Comparison of ENCODE assay signal across 2 cellular contexts in the genomic region with DNA sequence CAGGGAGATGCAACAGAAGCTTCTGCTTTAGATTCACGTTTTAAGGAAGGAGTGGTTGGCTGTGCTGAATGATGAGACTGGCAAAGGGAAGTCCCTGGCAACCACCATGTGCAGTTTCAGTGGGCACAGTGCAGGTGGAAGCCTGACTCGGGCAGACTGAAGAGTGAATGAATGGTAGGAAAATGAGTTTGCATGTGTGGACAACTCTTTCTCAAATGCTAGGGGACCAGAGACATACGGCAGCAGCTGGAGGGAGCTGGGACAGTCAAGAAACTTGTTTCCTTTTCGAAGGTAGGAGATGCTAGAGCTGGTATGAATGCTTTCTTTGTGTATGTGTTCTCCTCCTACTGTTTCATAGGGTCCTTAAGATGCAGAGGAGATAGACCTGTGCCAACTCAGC.
TF ChIP-seq lines count a peak whose summit lies in the region.

No MANE protein-coding gene starts in this region.

TF ChIP-seq in IMR-90, 13 proteins besides CTCF, POLR2A, EP300 and RAD21:
- TF ChIP-seq MAZ (IDR thresholded peaks at IDR 0.05; ENCODE audit: borderline replicate concordance, low read depth, low read length) (no peak), CHD1 (IDR thresholded peaks at IDR 0.05; ENCODE audit: low read depth, low read length) (no peak), MXI1 (IDR thresholded peaks at IDR 0.05; ENCODE audit: borderline replicate concordance, low read depth, low read length) (no peak)

TF ChIP-seq in H1, 55 proteins besides CTCF, POLR2A, EP300 and RAD21:
- TF ChIP-seq SIRT6 (IDR thresholded peaks at IDR 0.05; ENCODE audit: low read length): no peak
- TF ChIP-seq CTBP2 (IDR thresholded peaks at IDR 0.05; ENCODE audit: borderline replicate concordance, insufficient read depth, insufficient read length, low read length): no peak
- TF ChIP-seq POLR2AphosphoS5 (IDR thresholded peaks at IDR 0.05; ENCODE audit: low read depth, low read length): no peak
- no peak for TF ChIP-seq JUND (IDR thresholded peaks at IDR 0.05; ENCODE audit: low read length)
- TF ChIP-seq SP4 (IDR thresholded peaks at IDR 0.05; ENCODE audit: low read length): no peak
- no peak for TF ChIP-seq ASH2L (IDR thresholded peaks at IDR 0.05; ENCODE audit: low read length)
- no peak for TF ChIP-seq EGR1 (IDR thresholded peaks at IDR 0.05; ENCODE audit: borderline replicate concordance, low read depth, low read length)
- TF ChIP-seq PHF8 (conservative IDR thresholded peaks at IDR 0.05; ENCODE audit: low read depth, low read length): no peak
- TF ChIP-seq, protein P1, sequence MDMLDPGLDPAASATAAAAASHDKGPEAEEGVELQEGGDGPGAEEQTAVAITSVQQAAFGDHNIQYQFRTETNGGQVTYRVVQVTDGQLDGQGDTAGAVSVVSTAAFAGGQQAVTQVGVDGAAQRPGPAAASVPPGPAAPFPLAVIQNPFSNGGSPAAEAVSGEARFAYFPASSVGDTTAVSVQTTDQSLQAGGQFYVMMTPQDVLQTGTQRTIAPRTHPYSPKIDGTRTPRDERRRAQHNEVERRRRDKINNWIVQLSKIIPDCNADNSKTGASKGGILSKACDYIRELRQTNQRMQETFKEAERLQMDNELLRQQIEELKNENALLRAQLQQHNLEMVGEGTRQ (IDR thresholded peaks at IDR 0.05; ENCODE audit: low read length): no peak
- TF ChIP-seq ATF2 (IDR thresholded peaks at IDR 0.05; ENCODE audit: low read length): no peak
- TF ChIP-seq TEAD4 (IDR thresholded peaks at IDR 0.05; ENCODE audit: low read depth, low read length): no peak
- TF ChIP-seq BCL11A (IDR thresholded peaks at IDR 0.05; ENCODE audit: low read depth in 2 of 2, low read length in 2 of 2): no peak
- no peak for TF ChIP-seq SP2 (IDR thresholded peaks at IDR 0.05; ENCODE audit: low read length)
- TF ChIP-seq HDAC6 (IDR thresholded peaks at IDR 0.05; ENCODE audit: low read depth, low read length): no peak
